In genomic region chrX:53071604-53072417, GRCh38 we compare ENCODE assay signal across 8 cellular contexts. TPM values are rescaled to one million over a fixed set of nuclear protein-coding genes. Genes with fewer than 3 reads are reported as not detected.
A peak's percentile ranks its signal among the peaks of the same experiment; 100 is the strongest.
DNase-seq lines count a peak whose midpoint lies in the region; ATAC-seq and TF ChIP-seq lines count a peak whose summit lies in the region.

No MANE protein-coding gene starts in this region.

- H3K36me3 ChIP-seq in HUES64 (ENCODE audit: insufficient read depth, low read length) (no peaks in the 10 kb centered on the region), neutrophil (no peaks in the 10 kb centered on the region)

- no peak overlapping the region for H3K9ac ChIP-seq in HUES64 (ENCODE audit: low read depth, low read length)

- H3K27me3 ChIP-seq in HUES64 (ENCODE audit: insufficient read depth, low read length): no peaks in the 10 kb centered on the region
- H3K27me3 ChIP-seq in neutrophil: no peaks in the 10 kb centered on the region

- H3K27ac ChIP-seq in HUES64 (ENCODE audit: low read depth, low read length): no peak overlapping the region
- no peak overlapping the region for H3K27ac ChIP-seq in neutrophil

- TF ChIP-seq CTCF in foreskin fibroblast (IDR thresholded peaks at IDR 0.05; ENCODE audit: low read depth, low read length) (peak; percentile 27), neutrophil (IDR thresholded peaks at IDR 0.05) (peak; percentile 60)

- DNase-seq in Daoy (ENCODE audit: low read depth): peak; percentile 52
- DNase-seq in OCI-M2 (lab: John Stamatoyannopoulos, UW; ENCODE audit: unreplicated experiment): peak; percentile 73
- peak; percentile 51 for DNase-seq in activated T-helper 9 cell treated with anti-CD3 and anti-CD28 coated beads, Interleukin-2, amount 50 U/mL, for 16 hours (ENCODE audit: low read depth)
- DNase-seq in foreskin fibroblast: peak; percentile 28 to 75
- DNase-seq in ureter (ENCODE audit: low spot score): peak; percentile 72

- H3K4me1 ChIP-seq in HUES64 (ENCODE audit: insufficient read depth, low read length): peaks cover 5% of the 10 kb centered on the region; the same call in 1 of the 2 replicates
- H3K4me1 ChIP-seq in neutrophil (ENCODE audit: control insufficient read depth in 1 of 2, insufficient read depth in 1 of 2, low read depth in 1 of 2, low read length in 1 of 2): peaks cover 4 to 11% of the 10 kb centered on the region in 2 experiments

- no peaks in the 10 kb centered on the region for H3K9me3 ChIP-seq in HUES64 (ENCODE audit: insufficient read depth, low read depth, low read length)
- H3K9me3 ChIP-seq in neutrophil: no peaks in the 10 kb centered on the region

- peak; percentile 66 for ATAC-seq in GM21515 (IDR thresholded peaks at IDR 0.05; ENCODE audit: unreplicated experiment)

- peak overlapping the region; percentile 53 for H3K4me3 ChIP-seq in HUES64 (ENCODE audit: low read length)
- H3K4me3 ChIP-seq in foreskin fibroblast (ENCODE audit: low read depth in 1 of 2, low read length in 2 of 2): peak overlapping the region; percentile 7 to 36
- peak overlapping the region; percentile 53 to 54 for H3K4me3 ChIP-seq in neutrophil (ENCODE audit: low read depth in 1 of 2, low read length in 1 of 2)

- 19% methylated on average over 28 of the region's 31 CpGs for WGBS in HUES64

RNA-seq across cellular contexts. Expression of gene TSPYL2, which starts 10.4 kb away (rescaled TPM):
- total RNA-seq in Daoy (2014; rRNA removed; shearing (Covaris generic)): 11.8 and 12.5 TPM in 2 replicates
- polyA plus RNA-seq in HUES64 (2013, experiment 1 of 2): 12.9 TPM
- polyA plus RNA-seq in HUES64 (2013, experiment 2 of 2): 12.6 TPM
- 74.8 TPM for total RNA-seq in ureter

RNA-seq across cellular contexts. Expression of gene KANTR, which starts 22.1 kb away (rescaled TPM):
- total RNA-seq in Daoy (2014; rRNA removed; shearing (Covaris generic)): 1.5 and 3.2 TPM in 2 replicates
- polyA plus RNA-seq in HUES64 (2013, experiment 1 of 2): 1.9 TPM
- 3.0 TPM for polyA plus RNA-seq in HUES64 (2013, experiment 2 of 2)
- 34.1 TPM for total RNA-seq in ureter

RNA-seq across cellular contexts. Expression of gene GPR173, which starts 23.2 kb away (rescaled TPM):
- 0.24 and 1.2 TPM in 2 replicates for total RNA-seq in Daoy (2014; rRNA removed; shearing (Covaris generic))
- polyA plus RNA-seq in HUES64 (2013, experiment 1 of 2): 3.1 TPM
- 4.9 TPM for polyA plus RNA-seq in HUES64 (2013, experiment 2 of 2)
- total RNA-seq in ureter: 7.6 TPM
